13 cellular contexts compared by ENCODE assay signal in the genomic region with DNA sequence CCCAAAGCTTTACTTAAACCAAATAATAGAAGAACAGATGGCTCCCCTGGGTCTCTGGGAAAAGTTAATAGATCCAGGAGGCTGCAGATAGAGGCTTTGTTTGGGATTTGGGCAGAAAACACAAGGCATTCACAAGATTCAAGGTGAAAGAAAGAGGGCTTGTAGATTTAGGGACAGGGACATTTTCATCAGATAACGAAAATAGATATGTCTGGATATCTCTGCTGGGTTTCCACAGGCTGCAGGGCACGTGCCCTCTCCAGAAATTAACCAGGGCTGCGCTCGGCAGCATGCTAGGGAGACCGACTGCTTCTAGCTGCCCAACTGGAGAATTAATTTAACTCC. TPM values are rescaled to one million over a fixed set of nuclear protein-coding genes. Genes with fewer than 3 reads are reported as not detected.
DNase-seq lines count a peak whose midpoint lies in the region; ATAC-seq and TF ChIP-seq lines count a peak whose summit lies in the region.
"Had no signal": no experiment of that assay in that cellular context is flagged by ENCODE, and none has a peak within 500 bp of the region (broad histone marks: within the 10 kb centered on the region; RNA-seq: fewer than 3 reads in every experiment).

No MANE protein-coding gene starts in this region.

- no peak for TF ChIP-seq CTCF in CD14-positive monocyte (IDR thresholded peaks at IDR 0.05)

- H4K8ac ChIP-seq in mesendoderm (ENCODE audit: low read depth, low read length), result no peak overlapping the region

- H2AK5ac ChIP-seq in mesendoderm (ENCODE audit: low read length), result no peak overlapping the region

- no peak overlapping the region for H4K5ac ChIP-seq in mesendoderm (ENCODE audit: low read length)

- H3K23ac ChIP-seq in mesendoderm (ENCODE audit: low read length), result no peak overlapping the region

- H3K4me2 ChIP-seq in mesendoderm (ENCODE audit: low read length), result no peak overlapping the region

- peak overlapping the region; percentile 89 for H3K27ac Mint-ChIP-seq in stimulated activated naive CD8-positive, alpha-beta T cell treated with anti-CD3 and anti-CD28 coated beads, Interleukin-15, Interleukin-2, amounts not matched to agents 100 ng/mL and 50 ng/mL, for 24 hours
- peak overlapping the region; percentile 92 for H3K27ac Mint-ChIP-seq in activated T-helper 1 cell treated with anti-CD3 and anti-CD28 coated beads, Interleukin-12 subunit alpha, Interleukin-12 subunit beta, Interleukin-2, Interleukin-4 antibody, amounts not matched to agents 30 ng/mL and 10 ng/mL and 1 ng/mL, durations not matched to agents 14 hours and 24 hours and 36 hours
- no peak overlapping the region for H3K27ac Mint-ChIP-seq in CD14-positive monocyte

- H3K27me3 ChIP-seq in mesendoderm (ENCODE audit: insufficient read depth, low read length, poor library complexity), result no peaks in the 10 kb centered on the region
- H3K27me3 ChIP-seq: tibial artery had no signal

- intact Hi-C loops in activated T-helper 1 cell treated with anti-CD3 and anti-CD28 coated beads, Interleukin-12 subunit alpha, Interleukin-12 subunit beta, Interleukin-2, Interleukin-4 antibody, amounts not matched to agents 30 ng/mL and 10 ng/mL and 1 ng/mL, durations not matched to agents 14 hours and 24 hours and 36 hours (cut with micrococcal nuclease), result loop anchor here (1.0 to 2.0 kb wide), 5 partner anchors 14 to 127 kb away; partner anchors contain the start of gene CARD11
- intact Hi-C loops in CD14-positive monocyte (cut with micrococcal nuclease), result no loop called here

- no peaks in the 10 kb centered on the region for H3K27me3 Mint-ChIP-seq in stimulated activated naive CD8-positive, alpha-beta T cell treated with anti-CD3 and anti-CD28 coated beads, Interleukin-15, Interleukin-2, amounts not matched to agents 100 ng/mL and 50 ng/mL, for 24 hours
- H3K27me3 Mint-ChIP-seq in activated T-helper 1 cell treated with anti-CD3 and anti-CD28 coated beads, Interleukin-12 subunit alpha, Interleukin-12 subunit beta, Interleukin-2, Interleukin-4 antibody, amounts not matched to agents 30 ng/mL and 10 ng/mL and 1 ng/mL, durations not matched to agents 14 hours and 24 hours and 36 hours (ENCODE audit: insufficient read depth), result no peaks in the 10 kb centered on the region
- peaks cover 2 to 8% (median 7%) of the 10 kb centered on the region in 3 donors for H3K27me3 Mint-ChIP-seq in CD14-positive monocyte (ENCODE audit: low read depth in 3 of 3)

- H3K79me2 ChIP-seq in mesendoderm (ENCODE audit: control insufficient read depth, insufficient read depth, low read length), result no peaks in the 10 kb centered on the region

- H3K4me3 ChIP-seq in mesendoderm (ENCODE audit: low read length), result no peak overlapping the region

- H3K4me1 ChIP-seq in mesendoderm (ENCODE audit: control insufficient read depth, low read depth, low read length), result peaks cover 2% of the 10 kb centered on the region

- H3K27ac ChIP-seq in mesendoderm (ENCODE audit: low read depth, low read length), result no peak overlapping the region
- H3K27ac ChIP-seq: HL-60, tibial artery had no signal

- no peak for DNase-seq in stimulated activated naive CD8-positive, alpha-beta T cell treated with anti-CD3 and anti-CD28 coated beads, Interleukin-15, Interleukin-2, amounts not matched to agents 100 U/mL and 50 U/mL, for 24 hours
- no peak for DNase-seq in activated T-helper 1 cell treated with anti-CD3 and anti-CD28 coated beads, Interleukin-12 subunit alpha, Interleukin-12 subunit beta, Interleukin-2, Interleukin-4 antibody, amounts not matched to agents 30 ng/mL and 10 ng/mL and 1 ng/mL, durations not matched to agents 14 hours and 24 hours and 36 hours (ENCODE audit: low spot score)
- DNase-seq in mesendoderm, result no peak
- DNase-seq in CD14-positive monocyte (ENCODE audit: low spot score), result no peak
- no peak for DNase-seq in NK-92 (lab: John Stamatoyannopoulos, UW; ENCODE audit: unreplicated experiment)
- DNase-seq in KBM-7, result no peak
- DNase-seq: HCEC 1CT, NCI-H187 treated with DMSO at 0.1 percent for 48 hours, SHP77 had no signal

- no peak overlapping the region for H2BK15ac ChIP-seq in mesendoderm (replicated peaks; ENCODE audit: low read depth)

- in situ Hi-C loops in KBM-7 (cut with MboI; ENCODE audit: low pct_unique_long_range_greater_than_20kb, low sequenced_read_pairs), result no loop called here

- no peak overlapping the region for H3K56ac ChIP-seq in mesendoderm (ENCODE audit: low read length)

- ATAC-seq in stimulated activated naive CD8-positive, alpha-beta T cell treated with anti-CD3 and anti-CD28 coated beads, Interleukin-15, Interleukin-2, amounts not matched to agents 100 U/mL and 50 U/mL, for 24 hours, result no peak
- no peak for ATAC-seq in GM21737 (IDR thresholded peaks at IDR 0.05; ENCODE audit: unreplicated experiment)

- H3K9me3 Mint-ChIP-seq in stimulated activated naive CD8-positive, alpha-beta T cell treated with anti-CD3 and anti-CD28 coated beads, Interleukin-15, Interleukin-2, amounts not matched to agents 100 ng/mL and 50 ng/mL, for 24 hours, result peaks cover 6% of the 10 kb centered on the region
- peaks cover 10% of the 10 kb centered on the region for H3K9me3 Mint-ChIP-seq in activated T-helper 1 cell treated with anti-CD3 and anti-CD28 coated beads, Interleukin-12 subunit alpha, Interleukin-12 subunit beta, Interleukin-2, Interleukin-4 antibody, amounts not matched to agents 30 ng/mL and 10 ng/mL and 1 ng/mL, durations not matched to agents 14 hours and 24 hours and 36 hours
- H3K9me3 Mint-ChIP-seq in CD14-positive monocyte, result peaks cover 0 to 13% (median 5%) of the 10 kb centered on the region in 7 donors

- H3K4ac ChIP-seq in mesendoderm (ENCODE audit: low read depth, low read length), result no peak overlapping the region

- H3K4me1 Mint-ChIP-seq in stimulated activated naive CD8-positive, alpha-beta T cell treated with anti-CD3 and anti-CD28 coated beads, Interleukin-15, Interleukin-2, amounts not matched to agents 100 ng/mL and 50 ng/mL, for 24 hours (ENCODE audit: low read depth), result peaks cover 54% of the 10 kb centered on the region
- peaks cover 65% of the 10 kb centered on the region for H3K4me1 Mint-ChIP-seq in activated T-helper 1 cell treated with anti-CD3 and anti-CD28 coated beads, Interleukin-12 subunit alpha, Interleukin-12 subunit beta, Interleukin-2, Interleukin-4 antibody, amounts not matched to agents 30 ng/mL and 10 ng/mL and 1 ng/mL, durations not matched to agents 14 hours and 24 hours and 36 hours (ENCODE audit: low read depth)
- H3K4me1 Mint-ChIP-seq in CD14-positive monocyte, result peaks cover 3% of the 10 kb centered on the region

- no peak overlapping the region for H3K4me3 Mint-ChIP-seq in stimulated activated naive CD8-positive, alpha-beta T cell treated with anti-CD3 and anti-CD28 coated beads, Interleukin-15, Interleukin-2, amounts not matched to agents 100 ng/mL and 50 ng/mL, for 24 hours
- no peak overlapping the region for H3K4me3 Mint-ChIP-seq in activated T-helper 1 cell treated with anti-CD3 and anti-CD28 coated beads, Interleukin-12 subunit alpha, Interleukin-12 subunit beta, Interleukin-2, Interleukin-4 antibody, amounts not matched to agents 30 ng/mL and 10 ng/mL and 1 ng/mL, durations not matched to agents 14 hours and 24 hours and 36 hours
- no peak overlapping the region for H3K4me3 Mint-ChIP-seq in CD14-positive monocyte

- H2BK120ac ChIP-seq in mesendoderm (ENCODE audit: low read depth, low read length), result no peak overlapping the region

- H3K79me1 ChIP-seq in mesendoderm (ENCODE audit: low read length), result peaks cover 2% of the 10 kb centered on the region

- peak overlapping the region; percentile 60 for H3K18ac ChIP-seq in mesendoderm (ENCODE audit: low read length)

- WGBS in mesendoderm (ENCODE audit: extremely low coverage, insufficient coverage, low lambda C conversion rate), result no CpG with 5 or more reads among the region's 5 CpGs

- H3K9ac ChIP-seq in mesendoderm (ENCODE audit: low read length), result no peak overlapping the region

- peaks cover 69% of the 10 kb centered on the region for H3K36me3 Mint-ChIP-seq in stimulated activated naive CD8-positive, alpha-beta T cell treated with anti-CD3 and anti-CD28 coated beads, Interleukin-15, Interleukin-2, amounts not matched to agents 100 ng/mL and 50 ng/mL, for 24 hours (ENCODE audit: low read depth)
- H3K36me3 Mint-ChIP-seq in activated T-helper 1 cell treated with anti-CD3 and anti-CD28 coated beads, Interleukin-12 subunit alpha, Interleukin-12 subunit beta, Interleukin-2, Interleukin-4 antibody, amounts not matched to agents 30 ng/mL and 10 ng/mL and 1 ng/mL, durations not matched to agents 14 hours and 24 hours and 36 hours (ENCODE audit: low read depth), result peaks cover 65% of the 10 kb centered on the region
- H3K36me3 Mint-ChIP-seq in CD14-positive monocyte, result no peaks in the 10 kb centered on the region

- no peaks in the 10 kb centered on the region for H3K36me3 ChIP-seq in mesendoderm (ENCODE audit: control insufficient read depth, insufficient read depth, low read length)
- H3K36me3 ChIP-seq: tibial artery had no signal

- no peak overlapping the region for H2BK5ac ChIP-seq in mesendoderm (ENCODE audit: low read length)

RNA-seq across cellular contexts. Expression of gene CARD11, which starts 14.9 kb away (rescaled TPM):
- 120 and 128 TPM in 2 replicates for total RNA-seq in activated T-helper 1 cell treated with anti-CD3 and anti-CD28 coated beads, Interleukin-12 subunit alpha, Interleukin-12 subunit beta, Interleukin-2, Interleukin-4 antibody, amounts not matched to agents 30 ng/mL and 10 ng/mL and 1 ng/mL, durations not matched to agents 14 hours and 24 hours and 36 hours
- polyA plus RNA-seq in mesendoderm (2013, experiment 1 of 2), result 22.1 TPM
- 23.6 TPM for polyA plus RNA-seq in mesendoderm (2013, experiment 2 of 2)
- under 1 TPM in 1 of 2 donors, not detected in 1; 0.04 TPM for polyA plus RNA-seq in CD14-positive monocyte

Comparison
In these comparisons a context has a peak if more than half of its experiments do, and no peak if none do; other contexts are left out.
1. H3K27ac Mint-ChIP-seq: peak in stimulated activated naive CD8-positive, alpha-beta T cell treated with anti-CD3 and anti-CD28 coated beads, Interleukin-15, Interleukin-2, amounts not matched to agents 100 ng/mL and 50 ng/mL, for 24 hours (single experiment) and activated T-helper 1 cell treated with anti-CD3 and anti-CD28 coated beads, Interleukin-12 subunit alpha, Interleukin-12 subunit beta, Interleukin-2, Interleukin-4 antibody, amounts not matched to agents 30 ng/mL and 10 ng/mL and 1 ng/mL, durations not matched to agents 14 hours and 24 hours and 36 hours (single experiment); none in CD14-positive monocyte (0 of 7).